In the genomic region with DNA sequence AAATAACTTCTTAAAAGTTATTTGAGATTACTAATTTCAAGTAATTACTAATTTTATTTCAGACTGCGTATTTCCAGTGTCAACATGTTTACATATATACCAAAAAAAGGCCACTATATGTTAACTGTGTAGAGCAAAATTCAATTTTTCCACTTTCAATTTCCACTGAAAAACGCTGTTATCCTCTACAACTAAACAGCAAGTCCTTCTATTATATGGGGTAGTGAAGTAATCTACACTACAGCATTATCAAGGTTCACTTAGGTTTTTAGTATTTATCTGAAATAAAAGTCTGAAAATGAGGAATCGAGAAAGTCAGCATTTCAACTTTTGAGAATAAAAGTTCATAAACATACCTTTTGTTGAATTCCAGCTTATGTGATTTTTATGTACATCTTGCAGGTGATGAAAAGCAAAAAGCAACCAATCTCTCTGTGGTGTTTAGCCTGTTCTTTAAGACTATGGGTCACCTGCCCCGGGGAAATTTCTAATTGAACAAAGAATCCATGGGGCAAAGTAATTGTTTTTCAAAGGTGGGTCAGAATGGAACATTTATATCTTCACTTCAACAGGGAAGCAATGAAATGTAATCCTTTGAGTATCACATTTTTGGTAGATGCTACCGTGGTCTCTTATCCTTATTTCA, we compare ENCODE assay signal across 8 cellular contexts. TPM values are rescaled to one million over a fixed set of nuclear protein-coding genes. Genes with fewer than 3 reads are reported as not detected.
DNase-seq lines count a peak whose midpoint lies in the region; ATAC-seq, FAIRE-seq and TF ChIP-seq lines count a peak whose summit lies in the region.

No MANE protein-coding gene starts in this region.

- H3K27me3 ChIP-seq in left ventricle myocardium inferior (ENCODE audit: low read depth) (no peaks in the 10 kb centered on the region), vagina (no peaks in the 10 kb centered on the region)

- in situ Hi-C loops in astrocyte of the spinal cord (cut with HindIII; ENCODE audit: low sequenced_read_pairs): no loop called here

- intact Hi-C loops in left ventricle myocardium inferior (cut with micrococcal nuclease) (loop anchor here (5.0 to 10.0 kb wide), 2 partner anchors 330 to 422 kb away; no protein-coding TSS in a partner anchor), left cardiac atrium (cut with DNase I) (loop anchor here (5.0 to 10.0 kb wide), 4 partner anchors 140 to 758 kb away; no protein-coding TSS in a partner anchor), vagina (cut with DNase I) (loop anchor here (10.0 kb wide), 2 partner anchors 328 to 422 kb away; no protein-coding TSS in a partner anchor)

- H3K36me3 ChIP-seq in left ventricle myocardium inferior (peaks cover 37% of the 10 kb centered on the region), mesodermal cell (ENCODE audit: control insufficient read depth, insufficient read depth, low read length) (peaks cover 36% of the 10 kb centered on the region), vagina (peaks cover 4 to 32% of the 10 kb centered on the region in 2 donors)

- peaks cover 92% of the 10 kb centered on the region for H3K4me1 ChIP-seq in left ventricle myocardium inferior
- peaks cover 18% of the 10 kb centered on the region for H3K4me1 ChIP-seq in mesodermal cell (ENCODE audit: control insufficient read depth, insufficient read depth, low read length, poor library complexity, severe bottlenecking)
- peaks cover 21% of the 10 kb centered on the region for H3K4me1 ChIP-seq in vagina

- H3K9me3 ChIP-seq in left ventricle myocardium inferior (replicated peaks) (no peaks in the 10 kb centered on the region), mesodermal cell (ENCODE audit: control insufficient read depth, low read length) (no peaks in the 10 kb centered on the region), vagina (no peaks in the 10 kb centered on the region)

- no peak for FAIRE-seq in D721Med (lab: Jason Lieb, UNC)

- ATAC-seq in left cardiac atrium: no peak

- DNase-seq in left ventricle myocardium inferior: no peak
- no peak for DNase-seq in left cardiac atrium
- no peak for DNase-seq in astrocyte of the spinal cord (ENCODE audit: low read depth, low spot score)
- no peak for DNase-seq in vagina (ENCODE audit: extremely low spot score in 2 of 2)
- no peak for DNase-seq in amygdala (lab: John Stamatoyannopoulos, UW)
- no peak for DNase-seq in HK-2 (ENCODE audit: unreplicated experiment)
- no peak for DNase-seq in D721Med (ENCODE audit: insufficient read length, low spot score)

- H3K27ac ChIP-seq in left ventricle myocardium inferior (replicated peaks) (peak overlapping the region; percentile 98), mesodermal cell (ENCODE audit: low read depth, low read length, severe bottlenecking) (no peak overlapping the region), vagina (peak overlapping the region; percentile 100)

- 80% methylated on average over 1 of the region's 5 CpGs; no CpG with 5 or more reads in 1 of the 2 experiments for WGBS in mesodermal cell (ENCODE audit: insufficient coverage in 2 of 2), 2 experiments

- H3K4me3 ChIP-seq in left ventricle myocardium inferior (peak overlapping the region; percentile 97), astrocyte of the spinal cord (ENCODE audit: low read depth, low read length) (peak overlapping the region; percentile 94), mesodermal cell (ENCODE audit: extremely low read depth, insufficient read depth, low read length, poor library complexity, severe bottlenecking) (peak overlapping the region; percentile 96), vagina (peak overlapping the region; percentile 84 to 85)

- no peak for TF ChIP-seq POLR2A in vagina (IDR thresholded peaks at IDR 0.05)

- TF ChIP-seq CTCF in left ventricle myocardium inferior (IDR thresholded peaks at IDR 0.05; ENCODE audit: borderline replicate concordance) (no peak), astrocyte of the spinal cord (IDR thresholded peaks at IDR 0.05; ENCODE audit: low read depth, low read length) (no peak), vagina (IDR thresholded peaks at IDR 0.05) (no peak), D721Med (IDR thresholded peaks at IDR 0.05; ENCODE audit: insufficient read depth, missing control alignments) (no peak)

RNA-seq across cellular contexts. Expression of a gene that starts 3.3 kb away (rescaled TPM):
- total RNA-seq in left ventricle myocardium inferior (79.4 TPM), left cardiac atrium (100 to 1,000 TPM; 121 to 152 TPM), vagina (73.7 TPM)
- 57.9 TPM for polyA plus RNA-seq in mesodermal cell (2013, experiment 1 of 2)
- 48.3 TPM for polyA plus RNA-seq in mesodermal cell (2013, experiment 2 of 2)
